36 cellular contexts compared by ENCODE assay signal in genomic region chr6:132948889-132949288, GRCh38.
"Had no signal": no experiment of that assay in that cellular context is flagged by ENCODE, and none has a peak within 500 bp of the region (broad histone marks: within the 10 kb centered on the region; RNA-seq: fewer than 3 reads in every experiment).

No MANE protein-coding gene starts in this region.

- ATAC-seq: activated CD8-positive, alpha-beta memory T cell treated with anti-CD3 and anti-CD28 coated beads, Interleukin-2, amount 10 ng/mL, durations not matched to agents 7 days and 5 days; activated CD8-positive, alpha-beta T cell treated with anti-CD3 and anti-CD28 coated beads, Interleukin-2, amount 10 ng/mL, durations not matched to agents 7 days and 5 days; activated naive CD8-positive, alpha-beta T cell treated with anti-CD3 and anti-CD28 coated beads, Interleukin-2, amount 50 U/mL, for 24 hours; body of pancreas; foreskin keratinocyte; gastrocnemius medialis; heart left ventricle; T-helper 17 cell had no signal

- H3K36me3 Mint-ChIP-seq: activated CD4-positive, alpha-beta memory T cell treated with anti-CD3 and anti-CD28 coated beads for 36 hours; activated CD8-positive, alpha-beta memory T cell treated with anti-CD3 and anti-CD28 coated beads, Interleukin-2, amount 10 ng/mL, durations not matched to agents 7 days and 5 days; activated naive CD4-positive, alpha-beta T cell treated with anti-CD3 and anti-CD28 coated beads, Interleukin-2, amount 50 U/mL, for 24 hours; activated naive CD8-positive, alpha-beta T cell treated with anti-CD3 and anti-CD28 coated beads for 36 hours had no signal

- DNase-seq: activated CD4-positive, alpha-beta memory T cell treated with anti-CD3 and anti-CD28 coated beads for 36 hours; activated CD4-positive, alpha-beta T cell treated with anti-CD3 and anti-CD28 coated beads for 1 hour; activated CD4-positive, alpha-beta T cell treated with anti-CD3 and anti-CD28 coated beads for 4 hours; activated CD4-positive, alpha-beta T cell treated with anti-CD3 and anti-CD28 coated beads, Interleukin-2, amount 50 U/mL, for 1 hour; activated CD8-positive, alpha-beta memory T cell treated with anti-CD3 and anti-CD28 coated beads, Interleukin-2, amount 10 ng/mL, durations not matched to agents 7 days and 5 days; activated CD8-positive, alpha-beta memory T cell treated with anti-CD3 and anti-CD28 coated beads, Interleukin-2, amount 50 U/mL, for 4 hours; activated CD8-positive, alpha-beta T cell treated with anti-CD3 and anti-CD28 coated beads, Interleukin-2, amount 10 ng/mL, durations not matched to agents 7 days and 5 days; activated effector memory CD4-positive, alpha-beta T cell treated with anti-CD3 and anti-CD28 coated beads, Interleukin-2, amount 50 U/mL, for 16 hours; activated naive CD4-positive, alpha-beta T cell treated with anti-CD3 and anti-CD28 coated beads for 36 hours; activated naive CD8-positive, alpha-beta T cell treated with anti-CD3 and anti-CD28 coated beads for 36 hours; activated naive CD8-positive, alpha-beta T cell treated with anti-CD3 and anti-CD28 coated beads, Interleukin-2, amount 50 U/mL, for 24 hours; activated T-cell treated with anti-CD3 and anti-CD28 coated beads, Interleukin-2, amount 50 U/mL, for 1 hour; activated T-cell treated with anti-CD3 and anti-CD28 coated beads, Interleukin-2, amount 50 U/mL, for 48 hours; adrenal gland; amygdala; aorta; body of pancreas; central memory CD4-positive, alpha-beta T cell; cerebellar nuclear complex; colonic mucosa; effector CD8-positive, alpha-beta T cell; foreskin keratinocyte; gastrocnemius medialis; glutamatergic neuron; heart left ventricle; T-helper 1 cell; T-helper 17 cell; T1000 had no signal

- H3K36me3 ChIP-seq: adrenal gland, breast epithelium, cardiac muscle cell, colonic mucosa, esophagus muscularis mucosa, gastrocnemius medialis, heart left ventricle, WERI-Rb-1 had no signal

- H3K4me3 Mint-ChIP-seq: activated CD4-positive, alpha-beta memory T cell treated with anti-CD3 and anti-CD28 coated beads for 36 hours; activated CD8-positive, alpha-beta memory T cell treated with anti-CD3 and anti-CD28 coated beads, Interleukin-2, amount 10 ng/mL, durations not matched to agents 7 days and 5 days; activated CD8-positive, alpha-beta T cell treated with anti-CD3 and anti-CD28 coated beads, Interleukin-2, amount 10 ng/mL, durations not matched to agents 7 days and 5 days; activated naive CD4-positive, alpha-beta T cell treated with anti-CD3 and anti-CD28 coated beads for 36 hours; activated naive CD4-positive, alpha-beta T cell treated with anti-CD3 and anti-CD28 coated beads, Interleukin-2, amount 50 U/mL, for 24 hours; activated naive CD8-positive, alpha-beta T cell treated with anti-CD3 and anti-CD28 coated beads for 36 hours; activated naive CD8-positive, alpha-beta T cell treated with anti-CD3 and anti-CD28 coated beads, Interleukin-2, amount 50 U/mL, for 24 hours; activated T-helper 1 cell treated with anti-CD3 and anti-CD28 coated beads, Interleukin-12 subunit alpha, Interleukin-12 subunit beta, Interleukin-2, Interleukin-4 antibody, amounts not matched to agents 30 ng/mL and 10 ng/mL and 1 ng/mL, durations not matched to agents 14 hours and 24 hours and 36 hours; T-helper 17 cell; T-helper 2 cell treated with Interferon-gamma antibody and Interleukin-4, amounts not matched to agents 5 μg/mL and 100 μg/mL, for 36 hours had no signal

- H3K4me1 Mint-ChIP-seq: activated CD8-positive, alpha-beta memory T cell treated with anti-CD3 and anti-CD28 coated beads, Interleukin-2, amount 10 ng/mL, durations not matched to agents 7 days and 5 days; activated naive CD4-positive, alpha-beta T cell treated with anti-CD3 and anti-CD28 coated beads, Interleukin-2, amount 50 U/mL, for 24 hours; activated naive CD8-positive, alpha-beta T cell treated with anti-CD3 and anti-CD28 coated beads for 36 hours; activated naive CD8-positive, alpha-beta T cell treated with anti-CD3 and anti-CD28 coated beads, Interleukin-2, amount 50 U/mL, for 24 hours; T-helper 17 cell had no signal

- H3K4me1 ChIP-seq: adrenal gland, body of pancreas, breast epithelium, colonic mucosa, esophagus muscularis mucosa, foreskin keratinocyte, heart left ventricle had no signal

- H3K9me3 Mint-ChIP-seq: activated CD4-positive, alpha-beta memory T cell treated with anti-CD3 and anti-CD28 coated beads for 36 hours; activated naive CD4-positive, alpha-beta T cell treated with anti-CD3 and anti-CD28 coated beads for 36 hours; activated naive CD4-positive, alpha-beta T cell treated with anti-CD3 and anti-CD28 coated beads, Interleukin-2, amount 50 U/mL, for 24 hours; activated naive CD8-positive, alpha-beta T cell treated with anti-CD3 and anti-CD28 coated beads for 36 hours; activated naive CD8-positive, alpha-beta T cell treated with anti-CD3 and anti-CD28 coated beads, Interleukin-2, amount 50 U/mL, for 24 hours; activated T-helper 1 cell treated with anti-CD3 and anti-CD28 coated beads, Interleukin-12 subunit alpha, Interleukin-12 subunit beta, Interleukin-2, Interleukin-4 antibody, amounts not matched to agents 30 ng/mL and 10 ng/mL and 1 ng/mL, durations not matched to agents 14 hours and 24 hours and 36 hours; activated T-helper 2 cell treated with anti-CD3 and anti-CD28 coated beads, Interferon-gamma antibody, Interleukin-2, Interleukin-4, amounts not matched to agents 10 μg/mL and 5 μg/mL and 100 μg/mL, durations not matched to agents 14 hours and 24 hours and 36 hours; T-helper 2 cell treated with Interferon-gamma antibody and Interleukin-4, amounts not matched to agents 5 μg/mL and 100 μg/mL, for 36 hours had no signal

- H3K27ac Mint-ChIP-seq: activated CD4-positive, alpha-beta memory T cell treated with anti-CD3 and anti-CD28 coated beads for 36 hours; activated CD8-positive, alpha-beta memory T cell treated with anti-CD3 and anti-CD28 coated beads, Interleukin-2, amount 10 ng/mL, durations not matched to agents 7 days and 5 days; activated CD8-positive, alpha-beta T cell treated with anti-CD3 and anti-CD28 coated beads, Interleukin-2, amount 10 ng/mL, durations not matched to agents 7 days and 5 days; activated naive CD4-positive, alpha-beta T cell treated with anti-CD3 and anti-CD28 coated beads for 36 hours; activated naive CD4-positive, alpha-beta T cell treated with anti-CD3 and anti-CD28 coated beads, Interleukin-2, amount 50 U/mL, for 24 hours; activated naive CD8-positive, alpha-beta T cell treated with anti-CD3 and anti-CD28 coated beads for 36 hours; activated naive CD8-positive, alpha-beta T cell treated with anti-CD3 and anti-CD28 coated beads, Interleukin-2, amount 50 U/mL, for 24 hours; activated T-helper 1 cell treated with anti-CD3 and anti-CD28 coated beads, Interleukin-12 subunit alpha, Interleukin-12 subunit beta, Interleukin-2, Interleukin-4 antibody, amounts not matched to agents 30 ng/mL and 10 ng/mL and 1 ng/mL, durations not matched to agents 14 hours and 24 hours and 36 hours; activated T-helper 2 cell treated with anti-CD3 and anti-CD28 coated beads, Interferon-gamma antibody, Interleukin-2, Interleukin-4, amounts not matched to agents 10 μg/mL and 5 μg/mL and 100 μg/mL, durations not matched to agents 14 hours and 24 hours and 36 hours; T-helper 17 cell; T-helper 2 cell treated with Interferon-gamma antibody and Interleukin-4, amounts not matched to agents 5 μg/mL and 100 μg/mL, for 36 hours had no signal

- H3K9me3 ChIP-seq: adrenal gland, body of pancreas, breast epithelium, colonic mucosa, esophagus muscularis mucosa, gastrocnemius medialis, heart left ventricle had no signal

- H3K27ac ChIP-seq: adrenal gland, body of pancreas, breast epithelium, cardiac muscle cell, colonic mucosa, esophagus muscularis mucosa, foreskin keratinocyte, gastrocnemius medialis, heart left ventricle, WERI-Rb-1 had no signal

- H3K27me3 ChIP-seq: body of pancreas, breast epithelium, cardiac muscle cell, colonic mucosa, esophagus muscularis mucosa, foreskin keratinocyte, gastrocnemius medialis had no signal

- H3K4me3 ChIP-seq: adrenal gland, body of pancreas, breast epithelium, cardiac muscle cell, colonic mucosa, esophagus muscularis mucosa, gastrocnemius medialis, heart left ventricle had no signal
